9 cellular contexts compared by ENCODE assay signal in genomic region chr5:111063709-111064322, GRCh38. TPM values are rescaled to one million over a fixed set of nuclear protein-coding genes. Genes with fewer than 3 reads are reported as not detected.
DNase-seq lines count a peak whose midpoint lies in the region; ATAC-seq and TF ChIP-seq lines count a peak whose summit lies in the region.
"Had no signal": no experiment of that assay in that cellular context is flagged by ENCODE, and none has a peak within 500 bp of the region (broad histone marks: within the 10 kb centered on the region; RNA-seq: fewer than 3 reads in every experiment).

No MANE protein-coding gene starts in this region.

- H3K27ac Mint-ChIP-seq in activated CD4-positive, alpha-beta T cell treated with anti-CD3 and anti-CD28 coated beads, Interleukin-2, amount 10 ng/mL, durations not matched to agents 7 days and 5 days, result no peak overlapping the region

- POLR2A ChIA-PET in AG04449 (lab: Yijun Ruan, JAX), result no interaction called here
- POLR2A ChIA-PET in activated CD4-positive, alpha-beta T cell treated with anti-CD3 and anti-CD28 coated beads, Interleukin-2, amount 10 ng/mL, durations not matched to agents 7 days and 5 days (lab: Charles Lee), result no interaction called here

- no peaks in the 10 kb centered on the region for H3K4me1 ChIP-seq in colonic mucosa

- H3K9me3 Mint-ChIP-seq in activated CD4-positive, alpha-beta T cell treated with anti-CD3 and anti-CD28 coated beads, Interleukin-2, amount 10 ng/mL, durations not matched to agents 7 days and 5 days, result no peaks in the 10 kb centered on the region
- H3K9me3 Mint-ChIP-seq: central memory CD8-positive, alpha-beta T cell had no signal

- H3K4me3 Mint-ChIP-seq in activated CD4-positive, alpha-beta T cell treated with anti-CD3 and anti-CD28 coated beads, Interleukin-2, amount 10 ng/mL, durations not matched to agents 7 days and 5 days, result no peak overlapping the region
- H3K4me3 Mint-ChIP-seq: central memory CD8-positive, alpha-beta T cell had no signal

- H3K36me3 Mint-ChIP-seq in activated CD4-positive, alpha-beta T cell treated with anti-CD3 and anti-CD28 coated beads, Interleukin-2, amount 10 ng/mL, durations not matched to agents 7 days and 5 days (ENCODE audit: low read depth), result no peaks in the 10 kb centered on the region

- H3K9me3 ChIP-seq in colonic mucosa, result no peaks in the 10 kb centered on the region

- intact Hi-C loops in colonic mucosa (cut with DNase I), result no loop called here

- TF ChIP-seq CTCF in AG04449 (IDR thresholded peaks at IDR 0.05; ENCODE audit: insufficient read depth, low read length, missing control alignments) (peak; percentile 28), LNCAP (IDR thresholded peaks at IDR 0.05) (peak; percentile 86), colonic mucosa (IDR thresholded peaks at IDR 0.05) (peak; percentile 25)

- H3K27me3 ChIP-seq in colonic mucosa, result no peaks in the 10 kb centered on the region

- ATAC-seq in GM18520 (IDR thresholded peaks at IDR 0.05; ENCODE audit: unreplicated experiment) (peak; percentile 64), HG03045 (IDR thresholded peaks at IDR 0.05; ENCODE audit: unreplicated experiment) (no peak)

- DNase-seq in AG04449 (ENCODE audit: low read depth, low spot score) (no peak), colonic mucosa (no peak), DMS153 treated with DMSO at 0.1 percent for 48 hours (lab: John Stamatoyannopoulos, UW; ENCODE audit: unreplicated experiment) (no peak)
- DNase-seq in activated CD4-positive, alpha-beta T cell treated with anti-CD3 and anti-CD28 coated beads, Interleukin-2, amount 10 ng/mL, durations not matched to agents 7 days and 5 days, result no peak
- no peak for DNase-seq in stimulated activated CD4-positive, alpha-beta T cell treated with anti-CD3 and anti-CD28 coated beads, Interleukin-4, amount 100 ng/mL, for 4 hours

- H3K9ac ChIP-seq in colonic mucosa (ENCODE audit: low read depth in 2 of 2, low read length in 2 of 2), result no peak overlapping the region

- H3K36me3 ChIP-seq in colonic mucosa, result no peaks in the 10 kb centered on the region

- H3K27me3 Mint-ChIP-seq in activated CD4-positive, alpha-beta T cell treated with anti-CD3 and anti-CD28 coated beads, Interleukin-2, amount 10 ng/mL, durations not matched to agents 7 days and 5 days, result peaks cover 48% of the 10 kb centered on the region

- CTCF ChIA-PET in AG04449 (lab: Yijun Ruan, JAX), result interaction anchor here (1.0 kb wide), 1 partner anchor 18 kb away, joined by 3 read pairs; no protein-coding TSS in a partner anchor
- CTCF ChIA-PET in activated CD4-positive, alpha-beta T cell treated with anti-CD3 and anti-CD28 coated beads, Interleukin-2, amount 10 ng/mL, durations not matched to agents 7 days and 5 days (lab: Charles Lee), result no interaction called here

- H3K4me1 Mint-ChIP-seq in activated CD4-positive, alpha-beta T cell treated with anti-CD3 and anti-CD28 coated beads, Interleukin-2, amount 10 ng/mL, durations not matched to agents 7 days and 5 days, result no peaks in the 10 kb centered on the region
- H3K4me1 Mint-ChIP-seq: central memory CD8-positive, alpha-beta T cell had no signal

- H3K4me3 ChIP-seq in AG04449 (ENCODE audit: low read depth, low read length) (no peak overlapping the region), colonic mucosa (no peak overlapping the region)

- no peak overlapping the region for H3K27ac ChIP-seq in colonic mucosa

RNA-seq across cellular contexts. Expression of gene TSLP, which starts 7.7 kb away (rescaled TPM):
- under 1 TPM; 0.22 to 0.45 TPM for total RNA-seq in colonic mucosa
- under 1 TPM; 0.19 to 0.35 TPM for total RNA-seq in activated CD4-positive, alpha-beta T cell treated with anti-CD3 and anti-CD28 coated beads, Interleukin-2, amount 10 ng/mL, durations not matched to agents 7 days and 5 days

RNA-seq across cellular contexts. Expression of gene WDR36, which starts 28.3 kb away (rescaled TPM):
- total RNA-seq in colonic mucosa, result 10 to 100 TPM; 14.0 to 19.0 TPM
- total RNA-seq in activated CD4-positive, alpha-beta T cell treated with anti-CD3 and anti-CD28 coated beads, Interleukin-2, amount 10 ng/mL, durations not matched to agents 7 days and 5 days, result 10 to 100 TPM; 26.7 to 32.0 TPM

Comparison
In these comparisons a context has a peak if more than half of its experiments do, and no peak if none do; other contexts are left out.
1. CTCF ChIP-seq: peak in every context shown above with its lines; median percentile 86 in LNCAP; 28 in AG04449; 25 in colonic mucosa.